ENCODE assay signal across 1 cellular context in genomic region chr10:97319671-97320479, GRCh38.
A peak's percentile ranks its signal among the peaks of the same experiment; 100 is the strongest.
TF ChIP-seq lines count a peak whose summit lies in the region.

No MANE protein-coding gene starts in this region.

TF ChIP-seq in HepG2, 621 proteins besides CTCF, POLR2A, EP300 and RAD21 (continued from another document):
- no peak for TF ChIP-seq E2F2 (CRISPR knock-in tag; IDR thresholded peaks at IDR 0.05; ENCODE audit: borderline replicate concordance)
- TF ChIP-seq HNRNPL (IDR thresholded peaks at IDR 0.05; ENCODE audit: low read depth, low read length) = peak; percentile 94
- TF ChIP-seq CHCHD3 (CRISPR knock-in tag; IDR thresholded peaks at IDR 0.05) = no peak
- TF ChIP-seq ZNF343 (CRISPR knock-in tag; IDR thresholded peaks at IDR 0.05) = no peak
- TF ChIP-seq HNF4A (CRISPR knock-in tag; IDR thresholded peaks at IDR 0.05) = no peak
- no peak for TF ChIP-seq ZNF790 (CRISPR knock-in tag; IDR thresholded peaks at IDR 0.05; ENCODE audit: borderline replicate concordance)
- TF ChIP-seq SATB2 (CRISPR knock-in tag; IDR thresholded peaks at IDR 0.05) = no peak
- TF ChIP-seq ZNF691 (CRISPR knock-in tag; IDR thresholded peaks at IDR 0.05; ENCODE audit: borderline replicate concordance, low read depth) = no peak
- TF ChIP-seq ZKSCAN8 (CRISPR knock-in tag; IDR thresholded peaks at IDR 0.05; ENCODE audit: borderline replicate concordance) = no peak
- no peak for TF ChIP-seq ZNF841 (CRISPR knock-in tag; IDR thresholded peaks at IDR 0.05; ENCODE audit: borderline replicate concordance)
- peak; percentile 66 for TF ChIP-seq PHF8 (CRISPR knock-in tag; IDR thresholded peaks at IDR 0.05)
- no peak for TF ChIP-seq STAT5B (CRISPR knock-in tag; IDR thresholded peaks at IDR 0.05)
- TF ChIP-seq KLF6 (CRISPR knock-in tag; IDR thresholded peaks at IDR 0.05) = no peak
- TF ChIP-seq ADNP (CRISPR knock-in tag; IDR thresholded peaks at IDR 0.05) = no peak
- no peak for TF ChIP-seq PHF20 (CRISPR knock-in tag; IDR thresholded peaks at IDR 0.05)
- TF ChIP-seq ZNF274 (CRISPR knock-in tag; IDR thresholded peaks at IDR 0.05) = peak; percentile 75; the same call in 1 of the 2 replicates
- TF ChIP-seq FUBP1 (CRISPR knock-in tag; IDR thresholded peaks at IDR 0.05; ENCODE audit: borderline replicate concordance) = no peak
- TF ChIP-seq ELK4 (CRISPR knock-in tag; IDR thresholded peaks at IDR 0.05; ENCODE audit: borderline replicate concordance) = no peak
- no peak for TF ChIP-seq MZF1 (CRISPR knock-in tag; IDR thresholded peaks at IDR 0.05; ENCODE audit: borderline replicate concordance)
- TF ChIP-seq ZNF878 (CRISPR knock-in tag; IDR thresholded peaks at IDR 0.05) = no peak
- TF ChIP-seq ZNF205 (CRISPR knock-in tag; IDR thresholded peaks at IDR 0.05) = no peak
- TF ChIP-seq ZNF432 (CRISPR knock-in tag; IDR thresholded peaks at IDR 0.05; ENCODE audit: borderline replicate concordance) = no peak
- 0 out of 2 replicates have a peak, but pooled peaks have one; percentile 30 for TF ChIP-seq ZNF124 (CRISPR knock-in tag; IDR thresholded peaks at IDR 0.05)
- TF ChIP-seq ZFP82 (CRISPR knock-in tag; IDR thresholded peaks at IDR 0.05; ENCODE audit: borderline replicate concordance) = peak; percentile 69; the same call in 1 of the 2 replicates
- TF ChIP-seq HBP1 (CRISPR knock-in tag; IDR thresholded peaks at IDR 0.05; ENCODE audit: low read depth) = no peak
- TF ChIP-seq ZBTB25 (CRISPR knock-in tag; IDR thresholded peaks at IDR 0.05) = no peak
- TF ChIP-seq ZNF709 (CRISPR knock-in tag; IDR thresholded peaks at IDR 0.05) = peak; percentile 72
- TF ChIP-seq THYN1 (CRISPR knock-in tag; IDR thresholded peaks at IDR 0.05; ENCODE audit: borderline replicate concordance, low read depth) = no peak
- TF ChIP-seq KDM6A (CRISPR knock-in tag; IDR thresholded peaks at IDR 0.05; ENCODE audit: low read depth) = no peak
- peak; percentile 87 for TF ChIP-seq UBTF (CRISPR knock-in tag; IDR thresholded peaks at IDR 0.05)
- TF ChIP-seq CENPBD1 (CRISPR knock-in tag; IDR thresholded peaks at IDR 0.05; ENCODE audit: borderline replicate concordance, low read depth) = no peak
- no peak for TF ChIP-seq DRAP1 (CRISPR knock-in tag; IDR thresholded peaks at IDR 0.05)
- no peak for TF ChIP-seq RFXANK (CRISPR knock-in tag; IDR thresholded peaks at IDR 0.05)
- TF ChIP-seq PHB2 (IDR thresholded peaks at IDR 0.05; ENCODE audit: partially characterized antibody) = no peak
- TF ChIP-seq MXI1 (IDR thresholded peaks at IDR 0.05; ENCODE audit: borderline replicate concordance, low read depth, low read length) = no peak
- TF ChIP-seq SALL2 (CRISPR knock-in tag; IDR thresholded peaks at IDR 0.05) = peak; percentile 48; the same call in 1 of the 2 replicates
- peak; percentile 58 for TF ChIP-seq ETV5 (CRISPR knock-in tag; IDR thresholded peaks at IDR 0.05; ENCODE audit: borderline replicate concordance)
- no peak for TF ChIP-seq CHD2 (IDR thresholded peaks at IDR 0.05; ENCODE audit: low read depth, low read length)
- TF ChIP-seq ZNF775 (CRISPR knock-in tag; IDR thresholded peaks at IDR 0.05; ENCODE audit: borderline replicate concordance) = no peak
- TF ChIP-seq MATR3 (CRISPR knock-in tag; IDR thresholded peaks at IDR 0.05) = no peak
- TF ChIP-seq ZNF574 (CRISPR knock-in tag; IDR thresholded peaks at IDR 0.05) = peak; percentile 72; the same call in 1 of the 2 replicates
- TF ChIP-seq ZNF30 (CRISPR knock-in tag; IDR thresholded peaks at IDR 0.05) = no peak
- TF ChIP-seq ZNF564 (CRISPR knock-in tag; IDR thresholded peaks at IDR 0.05) = no peak
- no peak for TF ChIP-seq CREBL2 (CRISPR knock-in tag; IDR thresholded peaks at IDR 0.05; ENCODE audit: borderline replicate concordance)
- no peak for TF ChIP-seq TBL1XR1 (IDR thresholded peaks at IDR 0.05; ENCODE audit: borderline replicate concordance, low read length, partially characterized antibody)
- TF ChIP-seq NR1H2 (CRISPR knock-in tag; IDR thresholded peaks at IDR 0.05; ENCODE audit: borderline replicate concordance, low read depth) = no peak
- no peak for TF ChIP-seq SRY (CRISPR knock-in tag; IDR thresholded peaks at IDR 0.05)
- no peak for TF ChIP-seq ZNF562 (CRISPR knock-in tag; IDR thresholded peaks at IDR 0.05; ENCODE audit: borderline replicate concordance)
- no peak for TF ChIP-seq ZSCAN25 (CRISPR knock-in tag; IDR thresholded peaks at IDR 0.05)
- TF ChIP-seq ZNF713 (CRISPR knock-in tag; IDR thresholded peaks at IDR 0.05) = no peak
- peak; percentile 64; the same call in 1 of the 2 replicates for TF ChIP-seq ZC3H13 (CRISPR knock-in tag; IDR thresholded peaks at IDR 0.05)
- TF ChIP-seq WIZ (CRISPR knock-in tag; IDR thresholded peaks at IDR 0.05) = no peak
